Comparison of ENCODE assay signal across 8 cellular contexts in genomic region chr1:198201956-198202784, GRCh38.
DNase-seq lines count a peak whose midpoint lies in the region; ATAC-seq and TF ChIP-seq lines count a peak whose summit lies in the region.

No MANE protein-coding gene starts in this region.

- no peaks in the 10 kb centered on the region for H3K36me3 ChIP-seq in KMS-11 (ENCODE audit: insufficient read depth)
- no peaks in the 10 kb centered on the region for H3K36me3 ChIP-seq in neutrophil

- ATAC-seq in GM18520 (IDR thresholded peaks at IDR 0.05; ENCODE audit: unreplicated experiment) (peak; percentile 68), GM21723 (IDR thresholded peaks at IDR 0.05; ENCODE audit: unreplicated experiment) (peak; percentile 78)

- H3K9me3 ChIP-seq in neutrophil = no peaks in the 10 kb centered on the region

- no peaks in the 10 kb centered on the region for H3K27me3 ChIP-seq in KMS-11 (ENCODE audit: insufficient read depth, low read depth)
- H3K27me3 ChIP-seq in neutrophil = no peaks in the 10 kb centered on the region

- H3K9ac ChIP-seq in KMS-11 = no peak overlapping the region

- peaks cover 67% of the 10 kb centered on the region for H3K79me2 ChIP-seq in KMS-11 (ENCODE audit: insufficient read depth, low read depth)

- H4K20me1 ChIP-seq in KMS-11 (ENCODE audit: insufficient read depth) = no peaks in the 10 kb centered on the region

- H3K4me1 ChIP-seq in KMS-11 (ENCODE audit: low read depth, poor library complexity, severe bottlenecking) (peaks cover 40% of the 10 kb centered on the region), neutrophil (ENCODE audit: control insufficient read depth in 1 of 2, insufficient read depth in 1 of 2, low read depth in 1 of 2, low read length in 1 of 2) (peaks cover 24 to 29% of the 10 kb centered on the region in 2 experiments)

- H2AFZ ChIP-seq in KMS-11 (ENCODE audit: low read depth) = no peak overlapping the region

- H3K27ac ChIP-seq in KMS-11 = no peak overlapping the region; the same call in 1 of the 2 replicates
- H3K27ac ChIP-seq in neutrophil = peak overlapping the region; percentile 1

- peak overlapping the region; percentile 2; the same call in 1 of the 2 replicates for H3K4me2 ChIP-seq in KMS-11

- H3K4me3 ChIP-seq in KMS-11 (IDR thresholded peaks at IDR 0.05; ENCODE audit: insufficient read depth, low read depth, low read length) (no peak overlapping the region), neutrophil (ENCODE audit: low read depth in 1 of 2, low read length in 1 of 2) (no peak overlapping the region)

- DNase-seq in SW480 (ENCODE audit: low spot score) = no peak
- no peak for DNase-seq in DMS79 (lab: John Stamatoyannopoulos, UW)
- no peak for DNase-seq in SIG-M5 treated with dmso at 0.1 percent for 504 hours (lab: John Stamatoyannopoulos, UW; ENCODE audit: unreplicated experiment)
- no peak for DNase-seq in MV-4-11 (lab: John Stamatoyannopoulos, UW)

- TF ChIP-seq CTCF in KMS-11 (conservative IDR thresholded peaks at IDR 0.05; ENCODE audit: low read depth, low read length) (no peak), neutrophil (IDR thresholded peaks at IDR 0.05) (no peak)
